In the genomic region with DNA sequence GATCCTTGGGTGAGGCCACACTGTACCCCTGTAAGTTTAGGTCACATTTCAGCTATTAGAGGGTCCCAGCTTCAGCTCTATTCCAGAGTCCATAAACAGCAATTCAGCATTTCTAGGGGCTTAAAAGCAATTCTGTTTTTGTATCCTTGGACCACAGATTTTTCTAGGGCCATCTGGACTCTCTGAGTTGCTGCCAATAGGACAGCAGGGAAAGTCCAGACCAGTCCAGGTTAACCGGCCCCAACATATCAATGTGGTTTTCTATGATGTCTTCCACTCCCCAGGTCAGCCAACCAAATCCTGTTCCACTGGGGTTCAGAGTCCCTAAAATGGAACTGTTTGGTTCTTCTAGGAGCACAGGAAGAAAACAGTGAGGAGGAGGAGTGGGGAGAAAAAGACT, we compare ENCODE assay signal across 11 cellular contexts. TPM values are rescaled to one million over a fixed set of nuclear protein-coding genes. Genes with fewer than 3 reads are reported as not detected.
A peak's percentile ranks its signal among the peaks of the same experiment; 100 is the strongest.
DNase-seq lines count a peak whose midpoint lies in the region; ATAC-seq and TF ChIP-seq lines count a peak whose summit lies in the region.
"Had no signal": no experiment of that assay in that cellular context is flagged by ENCODE, and none has a peak within 500 bp of the region (broad histone marks: within the 10 kb centered on the region; RNA-seq: fewer than 3 reads in every experiment).

No MANE protein-coding gene starts in this region.

- H3K9me3 Mint-ChIP-seq in activated naive CD8-positive, alpha-beta T cell treated with anti-CD3 and anti-CD28 coated beads, Interleukin-2, amount 10 ng/mL, durations not matched to agents 7 days and 5 days = no peaks in the 10 kb centered on the region
- no peaks in the 10 kb centered on the region for H3K9me3 Mint-ChIP-seq in activated naive CD8-positive, alpha-beta T cell treated with anti-CD3 and anti-CD28 coated beads, Interleukin-2, amount 50 U/mL, for 24 hours
- H3K9me3 Mint-ChIP-seq in activated T-helper 17 cell treated with anti-CD3 and anti-CD28 coated beads, Interleukin-2, amount 50 U/mL, for 72 hours = no peaks in the 10 kb centered on the region
- H3K9me3 Mint-ChIP-seq in mesothelial cell of epicardium = no peaks in the 10 kb centered on the region

- ATAC-seq in activated naive CD8-positive, alpha-beta T cell treated with anti-CD3 and anti-CD28 coated beads, Interleukin-2, amount 10 ng/mL, durations not matched to agents 7 days and 5 days (ENCODE audit: low read depth) = no peak
- ATAC-seq in activated naive CD8-positive, alpha-beta T cell treated with anti-CD3 and anti-CD28 coated beads, Interleukin-2, amount 50 U/mL, for 24 hours = no peak
- no peak for ATAC-seq in activated T-helper 17 cell treated with anti-CD3 and anti-CD28 coated beads, Interleukin-2, amount 50 U/mL, for 72 hours (replicated peaks)
- no peak for ATAC-seq in HG03460 (IDR thresholded peaks at IDR 0.05; ENCODE audit: unreplicated experiment)

- peak overlapping the region; percentile 64 for H3K27ac Mint-ChIP-seq in activated naive CD8-positive, alpha-beta T cell treated with anti-CD3 and anti-CD28 coated beads, Interleukin-2, amount 10 ng/mL, durations not matched to agents 7 days and 5 days
- H3K27ac Mint-ChIP-seq in activated naive CD8-positive, alpha-beta T cell treated with anti-CD3 and anti-CD28 coated beads, Interleukin-2, amount 50 U/mL, for 24 hours = no peak overlapping the region
- H3K27ac Mint-ChIP-seq in activated T-helper 17 cell treated with anti-CD3 and anti-CD28 coated beads, Interleukin-2, amount 50 U/mL, for 72 hours = peak overlapping the region; percentile 31
- no peak overlapping the region for H3K27ac Mint-ChIP-seq in mesothelial cell of epicardium
- H3K27ac Mint-ChIP-seq: CD4-positive, CD25-positive, alpha-beta regulatory T cell had no signal

- no peaks in the 10 kb centered on the region for H3K36me3 Mint-ChIP-seq in activated naive CD8-positive, alpha-beta T cell treated with anti-CD3 and anti-CD28 coated beads, Interleukin-2, amount 10 ng/mL, durations not matched to agents 7 days and 5 days
- H3K36me3 Mint-ChIP-seq in activated naive CD8-positive, alpha-beta T cell treated with anti-CD3 and anti-CD28 coated beads, Interleukin-2, amount 50 U/mL, for 24 hours (ENCODE audit: low read depth) = no peaks in the 10 kb centered on the region
- H3K36me3 Mint-ChIP-seq in activated T-helper 17 cell treated with anti-CD3 and anti-CD28 coated beads, Interleukin-2, amount 50 U/mL, for 72 hours (ENCODE audit: low read depth) = no peaks in the 10 kb centered on the region
- H3K36me3 Mint-ChIP-seq in mesothelial cell of epicardium = no peaks in the 10 kb centered on the region
- H3K36me3 Mint-ChIP-seq: CD4-positive, CD25-positive, alpha-beta regulatory T cell had no signal

- POLR2A ChIA-PET in activated naive CD8-positive, alpha-beta T cell treated with anti-CD3 and anti-CD28 coated beads, Interleukin-2, amount 10 ng/mL, durations not matched to agents 7 days and 5 days (lab: Charles Lee) = no interaction called here

- no peak overlapping the region for H3K4me3 Mint-ChIP-seq in activated naive CD8-positive, alpha-beta T cell treated with anti-CD3 and anti-CD28 coated beads, Interleukin-2, amount 10 ng/mL, durations not matched to agents 7 days and 5 days
- H3K4me3 Mint-ChIP-seq in activated naive CD8-positive, alpha-beta T cell treated with anti-CD3 and anti-CD28 coated beads, Interleukin-2, amount 50 U/mL, for 24 hours = no peak overlapping the region
- H3K4me3 Mint-ChIP-seq in activated T-helper 17 cell treated with anti-CD3 and anti-CD28 coated beads, Interleukin-2, amount 50 U/mL, for 72 hours = no peak overlapping the region
- no peak overlapping the region for H3K4me3 Mint-ChIP-seq in mesothelial cell of epicardium
- H3K4me3 Mint-ChIP-seq: CD4-positive, CD25-positive, alpha-beta regulatory T cell had no signal

- peaks cover 28% of the 10 kb centered on the region for H3K27me3 Mint-ChIP-seq in activated naive CD8-positive, alpha-beta T cell treated with anti-CD3 and anti-CD28 coated beads, Interleukin-2, amount 10 ng/mL, durations not matched to agents 7 days and 5 days
- H3K27me3 Mint-ChIP-seq in activated naive CD8-positive, alpha-beta T cell treated with anti-CD3 and anti-CD28 coated beads, Interleukin-2, amount 50 U/mL, for 24 hours = peaks cover 10% of the 10 kb centered on the region
- no peaks in the 10 kb centered on the region for H3K27me3 Mint-ChIP-seq in activated T-helper 17 cell treated with anti-CD3 and anti-CD28 coated beads, Interleukin-2, amount 50 U/mL, for 72 hours
- H3K27me3 Mint-ChIP-seq in mesothelial cell of epicardium (ENCODE audit: low read depth) = no peaks in the 10 kb centered on the region

- TF ChIP-seq CTCF in mesothelial cell of epicardium (IDR thresholded peaks at IDR 0.05; ENCODE audit: unreplicated experiment) = no peak

- H3K4me1 Mint-ChIP-seq in activated naive CD8-positive, alpha-beta T cell treated with anti-CD3 and anti-CD28 coated beads, Interleukin-2, amount 10 ng/mL, durations not matched to agents 7 days and 5 days = peaks cover 6% of the 10 kb centered on the region
- H3K4me1 Mint-ChIP-seq in activated naive CD8-positive, alpha-beta T cell treated with anti-CD3 and anti-CD28 coated beads, Interleukin-2, amount 50 U/mL, for 24 hours = peaks cover 6% of the 10 kb centered on the region
- H3K4me1 Mint-ChIP-seq in activated T-helper 17 cell treated with anti-CD3 and anti-CD28 coated beads, Interleukin-2, amount 50 U/mL, for 72 hours = peaks cover 4% of the 10 kb centered on the region
- H3K4me1 Mint-ChIP-seq in mesothelial cell of epicardium = peaks cover 5% of the 10 kb centered on the region

- DNase-seq in activated naive CD8-positive, alpha-beta T cell treated with anti-CD3 and anti-CD28 coated beads, Interleukin-2, amount 10 ng/mL, durations not matched to agents 7 days and 5 days = no peak
- no peak for DNase-seq in activated naive CD8-positive, alpha-beta T cell treated with anti-CD3 and anti-CD28 coated beads, Interleukin-2, amount 50 U/mL, for 24 hours
- DNase-seq in cerebellum (ENCODE audit: low spot score) (peak; percentile 84), mesothelial cell of epicardium (ENCODE audit: low spot score in 2 of 2, unreplicated experiment in 2 of 2) (no peak), LoVo (ENCODE audit: low spot score) (no peak)
- DNase-seq: 8988T; ACHN; CD4-positive, CD25-positive, alpha-beta regulatory T cell; KBM-7 had no signal

RNA-seq across cellular contexts. Expression of a gene that starts 40.0 kb away (rescaled TPM):
- under 1 TPM; 0.22 to 0.28 TPM for total RNA-seq in activated naive CD8-positive, alpha-beta T cell treated with anti-CD3 and anti-CD28 coated beads, Interleukin-2, amount 10 ng/mL, durations not matched to agents 7 days and 5 days
- total RNA-seq in activated T-helper 17 cell treated with anti-CD3 and anti-CD28 coated beads, Interleukin-2, amount 50 U/mL, for 72 hours = 1 to 10 TPM; 1.7 to 2.7 TPM
- total RNA-seq in cerebellum = 13.1 TPM
- 94.4 to 104 TPM (median 95.8 TPM) in 3 replicates for total RNA-seq in mesothelial cell of epicardium
- total RNA-seq: CD4-positive, CD25-positive, alpha-beta regulatory T cell had no signal

RNA-seq across cellular contexts. Expression of a gene that starts 55.0 kb away (rescaled TPM):
- total RNA-seq in activated naive CD8-positive, alpha-beta T cell treated with anti-CD3 and anti-CD28 coated beads, Interleukin-2, amount 10 ng/mL, durations not matched to agents 7 days and 5 days = 10 to 100 TPM; 40.2 to 42.4 TPM
- total RNA-seq in activated T-helper 17 cell treated with anti-CD3 and anti-CD28 coated beads, Interleukin-2, amount 50 U/mL, for 72 hours = 10 to 100 TPM; 51.2 to 70.0 TPM
- total RNA-seq in cerebellum (22.7 TPM), mesothelial cell of epicardium (54.0 to 65.5 TPM (median 54.8 TPM) in 3 replicates)

Comparison
In these comparisons a context has a peak if more than half of its experiments do, and no peak if none do; other contexts are left out.
1. H3K27ac Mint-ChIP-seq: peak in activated naive CD8-positive, alpha-beta T cell treated with anti-CD3 and anti-CD28 coated beads, Interleukin-2, amount 10 ng/mL, durations not matched to agents 7 days and 5 days (single experiment) and activated T-helper 17 cell treated with anti-CD3 and anti-CD28 coated beads, Interleukin-2, amount 50 U/mL, for 72 hours (single experiment); none in activated naive CD8-positive, alpha-beta T cell treated with anti-CD3 and anti-CD28 coated beads, Interleukin-2, amount 50 U/mL, for 24 hours (single experiment) and mesothelial cell of epicardium (single experiment).